In genomic region chr7:115271332-115272235, GRCh38 we compare ENCODE assay signal across 1 cellular context.
A peak's percentile ranks its signal among the peaks of the same experiment; 100 is the strongest.
TF ChIP-seq lines count a peak whose summit lies in the region.

No MANE protein-coding gene starts in this region.

TF ChIP-seq in K562, 482 proteins besides CTCF, POLR2A, EP300 and RAD21 (continued from another document):
- TF ChIP-seq NR3C1 (CRISPR knock-in tag; IDR thresholded peaks at IDR 0.05), result no peak
- no peak for TF ChIP-seq ZNF444 (CRISPR knock-in tag; IDR thresholded peaks at IDR 0.05)
- TF ChIP-seq ATF4 (CRISPR knock-in tag; IDR thresholded peaks at IDR 0.05), result no peak
- peak; percentile 83 for TF ChIP-seq MAFK (IDR thresholded peaks at IDR 0.05; ENCODE audit: low read length)
